In the genomic region with DNA sequence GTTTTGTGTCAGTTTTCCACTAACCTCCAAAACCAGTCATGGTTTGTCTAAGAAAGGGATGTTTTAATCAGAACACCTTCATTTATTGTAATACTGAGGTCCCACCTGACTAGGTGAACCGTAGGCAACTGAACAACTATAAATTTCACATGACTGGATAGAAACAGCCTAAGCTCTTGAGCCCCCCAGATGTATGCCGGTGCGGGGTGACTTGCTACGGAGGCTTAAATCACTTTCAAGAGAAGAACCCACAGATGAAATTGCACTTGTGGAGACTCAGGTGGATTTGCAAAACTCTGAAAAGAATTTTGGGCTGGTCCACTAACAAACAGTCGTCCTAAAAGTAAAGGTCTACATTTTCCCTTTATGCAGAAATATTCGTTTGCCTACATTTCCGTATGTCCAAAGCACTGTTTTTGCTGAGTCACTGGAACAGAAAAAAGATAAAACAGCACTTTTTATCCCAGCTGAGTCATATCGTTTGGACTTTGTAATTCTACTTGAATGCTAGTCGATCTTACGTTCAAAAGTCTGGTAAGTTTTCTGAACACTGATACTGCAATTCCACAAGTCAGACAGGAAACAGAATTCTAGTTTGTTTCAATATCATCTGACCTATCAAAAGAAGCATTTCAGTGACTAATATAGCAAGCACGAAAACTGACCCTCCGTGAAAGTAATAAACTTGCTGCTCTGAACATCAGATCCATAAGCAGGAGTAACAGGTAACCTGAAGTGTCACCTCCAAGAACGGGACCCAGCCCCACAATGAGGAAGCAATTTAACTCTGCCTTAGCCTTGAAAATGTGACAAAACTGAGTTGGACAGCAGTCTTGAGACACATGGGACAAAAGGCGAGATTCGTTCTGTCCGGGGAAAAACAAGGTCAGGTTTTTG, we compare ENCODE assay signal across 8 cellular contexts. TPM values are rescaled to one million over a fixed set of nuclear protein-coding genes. Genes with fewer than 3 reads are reported as not detected.
DNase-seq lines count a peak whose midpoint lies in the region; ATAC-seq and TF ChIP-seq lines count a peak whose summit lies in the region.

No MANE protein-coding gene starts in this region.

- DNase-seq in GM04503 (ENCODE audit: low read depth): peak; percentile 89
- peak in 1 of 2 donors; percentile 36 for DNase-seq in foreskin keratinocyte
- DNase-seq in sciatic nerve (ENCODE audit: low spot score): no peak
- DNase-seq in germinal center (ENCODE audit: low spot score): no peak
- no peak for DNase-seq in UCSD-AML1 (lab: John Stamatoyannopoulos, UW; ENCODE audit: unreplicated experiment)
- DNase-seq in H7: no peak

- H3K4me1 ChIP-seq in foreskin keratinocyte: peaks cover 9% of the 10 kb centered on the region

- H3K36me3 ChIP-seq in H7 (replicated peaks; ENCODE audit: control insufficient read depth, insufficient read depth, low read length): no peaks in the 10 kb centered on the region

- TF ChIP-seq CTCF in foreskin keratinocyte (conservative IDR thresholded peaks at IDR 0.05): no peak

- intact Hi-C loops in sciatic nerve (cut with DNase I): no loop called here

- peak; percentile 50 for ATAC-seq in HG02840 (IDR thresholded peaks at IDR 0.05; ENCODE audit: low FRiP score, unreplicated experiment)
- ATAC-seq in SK-N-SH treated with all-trans-retinoic acid at 6 μM for 48 hours: peak; percentile 82
- peak; percentile 24 for ATAC-seq in foreskin keratinocyte
- peak; percentile 71 for ATAC-seq in sciatic nerve

- no peak overlapping the region for H3K4me3 ChIP-seq in H7 (ENCODE audit: insufficient read depth, low read depth, low read length)

- H3K27me3 ChIP-seq in foreskin keratinocyte (no peaks in the 10 kb centered on the region), H7 (ENCODE audit: control insufficient read depth, insufficient read depth, low read length) (no peaks in the 10 kb centered on the region)

- H3K27ac ChIP-seq in foreskin keratinocyte: no peak overlapping the region

TF ChIP-seq in SK-N-SH treated with all-trans-retinoic acid at 6 μM for 48 hours, 23 proteins besides CTCF, POLR2A, EP300 and RAD21:
- TF ChIP-seq, protein P1, sequence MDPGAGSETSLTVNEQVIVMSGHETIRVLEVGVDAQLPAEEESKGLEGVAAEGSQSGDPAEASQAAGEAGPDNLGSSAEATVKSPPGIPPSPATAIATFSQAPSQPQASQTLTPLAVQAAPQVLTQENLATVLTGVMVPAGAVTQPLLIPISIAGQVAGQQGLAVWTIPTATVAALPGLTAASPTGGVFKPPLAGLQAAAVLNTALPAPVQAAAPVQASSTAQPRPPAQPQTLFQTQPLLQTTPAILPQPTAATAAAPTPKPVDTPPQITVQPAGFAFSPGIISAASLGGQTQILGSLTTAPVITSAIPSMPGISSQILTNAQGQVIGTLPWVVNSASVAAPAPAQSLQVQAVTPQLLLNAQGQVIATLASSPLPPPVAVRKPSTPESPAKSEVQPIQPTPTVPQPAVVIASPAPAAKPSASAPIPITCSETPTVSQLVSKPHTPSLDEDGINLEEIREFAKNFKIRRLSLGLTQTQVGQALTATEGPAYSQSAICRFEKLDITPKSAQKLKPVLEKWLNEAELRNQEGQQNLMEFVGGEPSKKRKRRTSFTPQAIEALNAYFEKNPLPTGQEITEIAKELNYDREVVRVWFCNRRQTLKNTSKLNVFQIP (CRISPR knock-in tag; IDR thresholded peaks at IDR 0.05; ENCODE audit: borderline replicate concordance, low read depth): no peak
- TF ChIP-seq TCF4 (CRISPR knock-in tag; IDR thresholded peaks at IDR 0.05; ENCODE audit: borderline replicate concordance) (no peak), ZNF565 (CRISPR knock-in tag; conservative IDR thresholded peaks at IDR 0.05; ENCODE audit: low read depth) (no peak), SNAI2 (CRISPR knock-in tag; IDR thresholded peaks at IDR 0.05) (no peak), PPARA (CRISPR knock-in tag; IDR thresholded peaks at IDR 0.05; ENCODE audit: borderline replicate concordance) (no peak)
- TF ChIP-seq, protein P2, sequence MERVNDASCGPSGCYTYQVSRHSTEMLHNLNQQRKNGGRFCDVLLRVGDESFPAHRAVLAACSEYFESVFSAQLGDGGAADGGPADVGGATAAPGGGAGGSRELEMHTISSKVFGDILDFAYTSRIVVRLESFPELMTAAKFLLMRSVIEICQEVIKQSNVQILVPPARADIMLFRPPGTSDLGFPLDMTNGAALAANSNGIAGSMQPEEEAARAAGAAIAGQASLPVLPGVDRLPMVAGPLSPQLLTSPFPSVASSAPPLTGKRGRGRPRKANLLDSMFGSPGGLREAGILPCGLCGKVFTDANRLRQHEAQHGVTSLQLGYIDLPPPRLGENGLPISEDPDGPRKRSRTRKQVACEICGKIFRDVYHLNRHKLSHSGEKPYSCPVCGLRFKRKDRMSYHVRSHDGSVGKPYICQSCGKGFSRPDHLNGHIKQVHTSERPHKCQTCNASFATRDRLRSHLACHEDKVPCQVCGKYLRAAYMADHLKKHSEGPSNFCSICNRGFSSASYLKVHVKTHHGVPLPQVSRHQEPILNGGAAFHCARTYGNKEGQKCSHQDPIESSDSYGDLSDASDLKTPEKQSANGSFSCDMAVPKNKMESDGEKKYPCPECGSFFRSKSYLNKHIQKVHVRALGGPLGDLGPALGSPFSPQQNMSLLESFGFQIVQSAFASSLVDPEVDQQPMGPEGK (CRISPR knock-in tag; IDR thresholded peaks at IDR 0.05; ENCODE audit: borderline replicate concordance): no peak

RNA-seq across cellular contexts. Expression of a gene that starts 18.1 kb away (rescaled TPM):
- total RNA-seq in foreskin keratinocyte (11.7 and 14.6 TPM in 2 replicates), sciatic nerve (53.5 TPM)
- 5.9 and 8.2 TPM in 2 replicates for polyA plus RNA-seq in foreskin keratinocyte
- total RNA-seq in H7 (2014; rRNA removed; shearing (Covaris generic)): 41.8 and 53.9 TPM in 2 replicates

Comparison
In these comparisons a context has a peak if more than half of its experiments do, and no peak if none do; other contexts are left out.
1. ATAC-seq: peak in every context shown above with its lines; median percentile 82 in SK-N-SH treated with all-trans-retinoic acid at 6 μM for 48 hours; 71 in sciatic nerve; 50 in HG02840; 24 in foreskin keratinocyte.